Comparison of ENCODE assay signal across 26 cellular contexts in genomic region chr10:98397089-98397600, GRCh38.
"Had no signal": no experiment of that assay in that cellular context is flagged by ENCODE, and none has a peak within 500 bp of the region (broad histone marks: within the 10 kb centered on the region; RNA-seq: fewer than 3 reads in every experiment).

No MANE protein-coding gene starts in this region.

- H3K27me3 ChIP-seq: neutrophil, pancreas, right lobe of liver, sigmoid colon, stomach, thyroid gland, tibial nerve, upper lobe of left lung, vagina had no signal

- H3K27ac ChIP-seq: neutrophil, pancreas, psoas muscle, sigmoid colon, stomach, thoracic aorta, thyroid gland, tibial nerve, upper lobe of left lung, vagina had no signal

- ATAC-seq: naive thymus-derived CD8-positive, alpha-beta T cell; natural killer cell treated with Interleukin-12 subunit alpha and Interleukin-12 subunit beta and Interleukin-15 and Interleukin-18, amount 100 ng/mL, for 72 hours; pancreas; psoas muscle; right cardiac atrium; stimulated activated effector memory CD8-positive, alpha-beta T cell treated with anti-CD3 and anti-CD28 coated beads, Interleukin-12 subunit alpha, Interleukin-12 subunit beta, amount 100 ng/mL, for 72 hours; stimulated activated naive B cell treated with anti-CD40 and anti-IgM and Interleukin-4, amounts not matched to agents 10 μg/mL and 1 μg/mL and 100 μg/mL, for 72 hours had no signal

- H3K9me3 ChIP-seq: neutrophil, pancreas, psoas muscle, right lobe of liver, sigmoid colon, stomach, thoracic aorta, thyroid gland, tibial nerve, upper lobe of left lung, vagina had no signal

- H3K36me3 ChIP-seq: neutrophil, pancreas had no signal

- DNase-seq: naive thymus-derived CD8-positive, alpha-beta T cell; nephron progenitor cell; nucleus accumbens; pancreas; psoas muscle; right cardiac atrium; right lobe of liver; sigmoid colon; small intestine; stimulated activated CD4-positive, alpha-beta T cell treated with anti-CD3 and anti-CD28 coated beads, Interleukin-15, amount 100 ng/mL, for 24 hours; stimulated activated CD4-positive, alpha-beta T cell treated with anti-CD3 and anti-CD28 coated beads, Interleukin-2, amount 100 ng/mL, for 24 hours; stimulated activated CD4-positive, alpha-beta T cell treated with anti-CD3 and anti-CD28 coated beads, Interleukin-2, amount 100 ng/mL, for 48 hours; stimulated activated CD4-positive, alpha-beta T cell treated with anti-CD3 and anti-CD28 coated beads, Interleukin-4, amount 100 ng/mL, for 24 hours; stimulated activated naive B cell treated with anti-CD40 and anti-IgM and Interleukin-4, amounts not matched to agents 10 μg/mL and 1 μg/mL and 100 μg/mL, for 72 hours; stimulated activated naive CD4-positive, alpha-beta T cell treated with Interleukin-2 at 50 U/mL for 16 hours; stomach; thyroid gland; trophoblast cell; upper lobe of left lung had no signal

- H3K4me3 ChIP-seq: pancreas, psoas muscle, right lobe of liver, sigmoid colon, stomach, thoracic aorta, thyroid gland, tibial nerve, upper lobe of left lung, vagina had no signal

- H3K4me1 ChIP-seq: pancreas, sigmoid colon, upper lobe of left lung had no signal

- FAIRE-seq: pancreas, small intestine, urothelium cell line had no signal
